ENCODE assay signal across 17 cellular contexts in genomic region chr14:85250369-85250768, GRCh38.
A peak's percentile ranks its signal among the peaks of the same experiment; 100 is the strongest.
DNase-seq lines count a peak whose midpoint lies in the region; ATAC-seq lines count a peak whose summit lies in the region.
"Had no signal": no experiment of that assay in that cellular context is flagged by ENCODE, and none has a peak within 500 bp of the region (broad histone marks: within the 10 kb centered on the region; RNA-seq: fewer than 3 reads in every experiment).

No MANE protein-coding gene starts in this region.

- peak; percentile 24 for DNase-seq in CMK (ENCODE audit: low read depth)
- peak in 2 of 3 experiments; percentile 55 to 85 for DNase-seq in NCI-H1417 (lab: John Stamatoyannopoulos, UW)
- DNase-seq in SK-N-DZ (ENCODE audit: low spot score) = peak; percentile 34
- DNase-seq in iPS DF 6.9 (ENCODE audit: low read depth, low spot score) = peak; percentile 31
- no peak for DNase-seq in kidney glomerular epithelial cell (lab: John Stamatoyannopoulos, UW)
- DNase-seq in SW480 (ENCODE audit: low spot score) = no peak
- no peak for DNase-seq in stimulated activated naive CD4-positive, alpha-beta T cell (lab: John Stamatoyannopoulos, UW)
- DNase-seq: CD4-positive, alpha-beta memory T cell; GDM1; midbrain; NCI-H1105 treated with DMSO at 0.1 percent for 48 hours; NCI-H510A treated with DMSO at 0.1 percent for 48 hours; spleen had no signal

- no peaks in the 10 kb centered on the region for H3K36me3 Mint-ChIP-seq in stimulated activated memory B cell treated with anti-CD40 and anti-IgM and Interleukin-4, amounts not matched to agents 10 μg/mL and 1 μg/mL and 100 μg/mL, for 72 hours
- H3K36me3 Mint-ChIP-seq: CD4-positive, alpha-beta memory T cell; IgD-negative memory B cell had no signal

- no peaks in the 10 kb centered on the region for H3K27me3 Mint-ChIP-seq in stimulated activated memory B cell treated with anti-CD40 and anti-IgM and Interleukin-4, amounts not matched to agents 10 μg/mL and 1 μg/mL and 100 μg/mL, for 72 hours
- H3K27me3 Mint-ChIP-seq: CD4-positive, alpha-beta memory T cell; IgD-negative memory B cell had no signal

- no peaks in the 10 kb centered on the region for H3K27me3 ChIP-seq in iPS DF 6.9 (ENCODE audit: control insufficient read depth, insufficient read depth, low read length)
- H3K27me3 ChIP-seq: spleen had no signal

- no peak overlapping the region for H3K4me3 ChIP-seq in iPS DF 6.9 (ENCODE audit: low read length)
- H3K4me3 ChIP-seq: A549, spleen had no signal

- H3K4me1 Mint-ChIP-seq in stimulated activated memory B cell treated with anti-CD40 and anti-IgM and Interleukin-4, amounts not matched to agents 10 μg/mL and 1 μg/mL and 100 μg/mL, for 72 hours = no peaks in the 10 kb centered on the region
- H3K4me1 Mint-ChIP-seq: CD4-positive, alpha-beta memory T cell; IgD-negative memory B cell had no signal

- peaks cover 2% of the 10 kb centered on the region; the same call in 1 of the 2 replicates for H3K4me1 ChIP-seq in iPS DF 6.9 (ENCODE audit: control insufficient read depth, insufficient read depth, low read length)
- H3K4me1 ChIP-seq: A549, spleen had no signal

- no peak overlapping the region for H3K27ac ChIP-seq in iPS DF 6.9 (ENCODE audit: low read length)
- H3K27ac ChIP-seq: A549, spleen had no signal

- H3K9me3 ChIP-seq in iPS DF 6.9 (ENCODE audit: control insufficient read depth, insufficient read depth, low read length) = no peaks in the 10 kb centered on the region
- H3K9me3 ChIP-seq: A549 had no signal

- H3K36me3 ChIP-seq in iPS DF 6.9 (ENCODE audit: control insufficient read depth, insufficient read depth, low read length) = no peaks in the 10 kb centered on the region
- H3K36me3 ChIP-seq: spleen had no signal

- no peak for ATAC-seq in stimulated activated memory B cell treated with anti-CD40 and anti-IgM and Interleukin-4, amounts not matched to agents 10 μg/mL and 1 μg/mL and 100 μg/mL, for 72 hours
- ATAC-seq: A549 had no signal

- no peak overlapping the region for H3K4me3 Mint-ChIP-seq in stimulated activated memory B cell treated with anti-CD40 and anti-IgM and Interleukin-4, amounts not matched to agents 10 μg/mL and 1 μg/mL and 100 μg/mL, for 72 hours
- H3K4me3 Mint-ChIP-seq: activated T-helper 1 cell treated with anti-CD3 and anti-CD28 coated beads, Interleukin-12 subunit alpha, Interleukin-12 subunit beta, Interleukin-2, Interleukin-4 antibody, amounts not matched to agents 30 ng/mL and 10 ng/mL and 1 ng/mL, durations not matched to agents 14 hours and 24 hours and 36 hours; IgD-negative memory B cell had no signal

- no peak overlapping the region for H3K27ac Mint-ChIP-seq in stimulated activated memory B cell treated with anti-CD40 and anti-IgM and Interleukin-4, amounts not matched to agents 10 μg/mL and 1 μg/mL and 100 μg/mL, for 72 hours
- H3K27ac Mint-ChIP-seq: activated T-helper 1 cell treated with anti-CD3 and anti-CD28 coated beads, Interleukin-12 subunit alpha, Interleukin-12 subunit beta, Interleukin-2, Interleukin-4 antibody, amounts not matched to agents 30 ng/mL and 10 ng/mL and 1 ng/mL, durations not matched to agents 14 hours and 24 hours and 36 hours; CD4-positive, alpha-beta memory T cell; IgD-negative memory B cell had no signal

- peaks cover 7% of the 10 kb centered on the region for H3K9me3 Mint-ChIP-seq in stimulated activated memory B cell treated with anti-CD40 and anti-IgM and Interleukin-4, amounts not matched to agents 10 μg/mL and 1 μg/mL and 100 μg/mL, for 72 hours

- no CpG with 5 or more reads among the region's 4 CpGs for WGBS in iPS DF 6.9 (ENCODE audit: insufficient coverage, insufficient read length)

Comparison
In these comparisons a context has a peak if more than half of its experiments do, and no peak if none do; other contexts are left out.
1. DNase-seq: peak in CMK (single experiment), NCI-H1417 (2 of 3), SK-N-DZ (single experiment) and iPS DF 6.9 (single experiment); none in kidney glomerular epithelial cell (single experiment), SW480 (single experiment) and stimulated activated naive CD4-positive, alpha-beta T cell (0 of 6).